Comparison of ENCODE assay signal across 1 cellular context in the genomic region with DNA sequence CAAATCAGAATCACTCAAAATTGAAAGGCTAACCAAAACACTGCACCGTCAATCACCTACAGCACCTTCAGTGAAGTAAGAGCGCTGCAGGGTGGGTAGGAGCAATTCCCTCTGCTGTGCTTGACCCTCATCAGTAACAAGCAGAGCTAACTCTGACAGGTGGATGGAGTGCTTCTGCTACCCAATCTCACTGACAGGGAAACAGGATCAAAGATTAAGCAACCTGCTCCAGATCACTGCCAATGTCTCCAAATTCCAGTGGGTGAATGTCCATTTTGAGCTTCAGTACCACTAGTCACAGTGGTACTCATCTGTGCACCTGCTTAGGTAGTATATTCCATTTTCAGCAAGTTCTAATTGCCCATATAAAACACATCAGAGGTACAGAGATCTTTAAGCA.
TF ChIP-seq lines count a peak whose summit lies in the region.

No MANE protein-coding gene starts in this region.

TF ChIP-seq in WTC11, 78 proteins besides CTCF, POLR2A, EP300 and RAD21 (continued from another document):
- TF ChIP-seq, protein P1, sequence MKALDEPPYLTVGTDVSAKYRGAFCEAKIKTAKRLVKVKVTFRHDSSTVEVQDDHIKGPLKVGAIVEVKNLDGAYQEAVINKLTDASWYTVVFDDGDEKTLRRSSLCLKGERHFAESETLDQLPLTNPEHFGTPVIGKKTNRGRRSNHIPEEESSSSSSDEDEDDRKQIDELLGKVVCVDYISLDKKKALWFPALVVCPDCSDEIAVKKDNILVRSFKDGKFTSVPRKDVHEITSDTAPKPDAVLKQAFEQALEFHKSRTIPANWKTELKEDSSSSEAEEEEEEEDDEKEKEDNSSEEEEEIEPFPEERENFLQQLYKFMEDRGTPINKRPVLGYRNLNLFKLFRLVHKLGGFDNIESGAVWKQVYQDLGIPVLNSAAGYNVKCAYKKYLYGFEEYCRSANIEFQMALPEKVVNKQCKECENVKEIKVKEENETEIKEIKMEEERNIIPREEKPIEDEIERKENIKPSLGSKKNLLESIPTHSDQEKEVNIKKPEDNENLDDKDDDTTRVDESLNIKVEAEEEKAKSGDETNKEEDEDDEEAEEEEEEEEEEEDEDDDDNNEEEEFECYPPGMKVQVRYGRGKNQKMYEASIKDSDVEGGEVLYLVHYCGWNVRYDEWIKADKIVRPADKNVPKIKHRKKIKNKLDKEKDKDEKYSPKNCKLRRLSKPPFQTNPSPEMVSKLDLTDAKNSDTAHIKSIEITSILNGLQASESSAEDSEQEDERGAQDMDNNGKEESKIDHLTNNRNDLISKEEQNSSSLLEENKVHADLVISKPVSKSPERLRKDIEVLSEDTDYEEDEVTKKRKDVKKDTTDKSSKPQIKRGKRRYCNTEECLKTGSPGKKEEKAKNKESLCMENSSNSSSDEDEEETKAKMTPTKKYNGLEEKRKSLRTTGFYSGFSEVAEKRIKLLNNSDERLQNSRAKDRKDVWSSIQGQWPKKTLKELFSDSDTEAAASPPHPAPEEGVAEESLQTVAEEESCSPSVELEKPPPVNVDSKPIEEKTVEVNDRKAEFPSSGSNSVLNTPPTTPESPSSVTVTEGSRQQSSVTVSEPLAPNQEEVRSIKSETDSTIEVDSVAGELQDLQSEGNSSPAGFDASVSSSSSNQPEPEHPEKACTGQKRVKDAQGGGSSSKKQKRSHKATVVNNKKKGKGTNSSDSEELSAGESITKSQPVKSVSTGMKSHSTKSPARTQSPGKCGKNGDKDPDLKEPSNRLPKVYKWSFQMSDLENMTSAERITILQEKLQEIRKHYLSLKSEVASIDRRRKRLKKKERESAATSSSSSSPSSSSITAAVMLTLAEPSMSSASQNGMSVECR (CRISPR knock-in tag; IDR thresholded peaks at IDR 0.05; ENCODE audit: borderline replicate concordance): no peak
